In the genomic region with DNA sequence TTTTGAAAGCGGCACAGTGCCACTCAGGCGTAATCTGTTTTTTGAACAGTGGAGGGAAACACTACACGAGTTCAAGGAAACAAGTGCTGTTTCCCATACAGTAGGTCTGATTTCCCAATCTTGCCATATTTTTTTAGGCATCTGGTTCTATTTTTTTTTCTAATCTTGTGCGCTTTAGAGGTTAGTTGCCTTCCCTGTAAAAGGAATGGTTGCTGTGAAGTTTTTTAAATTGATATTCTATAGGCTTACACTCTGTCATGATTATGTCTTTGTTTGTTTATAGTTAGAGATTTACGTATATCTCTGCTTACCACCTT, we compare ENCODE assay signal across 8 cellular contexts. TPM values are rescaled to one million over a fixed set of nuclear protein-coding genes. Genes with fewer than 3 reads are reported as not detected.
DNase-seq lines count a peak whose midpoint lies in the region; ATAC-seq, FAIRE-seq and TF ChIP-seq lines count a peak whose summit lies in the region.

No MANE protein-coding gene starts in this region.

- BruUV-seq in Panc1 (replicated peaks; lab: Mats Ljungman, UMichigan): no TSS peak

- POLR2A ChIA-PET in CD8-positive, alpha-beta memory T cell (lab: Charles Lee): interaction anchor here (0.8 to 2.1 kb wide), 9 partner anchors 63 to 282 kb away, joined by 3 to 11 read pairs (median 5); a partner anchor contains a TSS
- POLR2A ChIA-PET in Panc1 (lab: Charles Lee): interaction anchor here (0.6 kb wide), 2 partner anchors 53 to 844 kb away, joined by 3 to 4 read pairs; no protein-coding TSS in a partner anchor

- no peaks in the 10 kb centered on the region for H3K27me3 ChIP-seq in CD8-positive, alpha-beta memory T cell (ENCODE audit: insufficient read depth, low read length, poor library complexity, severe bottlenecking)
- H3K27me3 ChIP-seq in Panc1 (ENCODE audit: control insufficient read depth, insufficient read depth, low read length) (no peaks in the 10 kb centered on the region), esophagus muscularis mucosa (no peaks in the 10 kb centered on the region), pancreas (no peaks in the 10 kb centered on the region)

- in situ Hi-C loops in Panc1 (cut with HindIII; ENCODE audit: low pct_unique_long_range_greater_than_20kb, low sequenced_read_pairs): no loop called here

- H3K9me3 ChIP-seq in CD8-positive, alpha-beta memory T cell (ENCODE audit: low read length): no peaks in the 10 kb centered on the region
- H3K9me3 ChIP-seq in Panc1 (ENCODE audit: control insufficient read depth, insufficient read depth, low read depth, low read length) (no peaks in the 10 kb centered on the region), esophagus muscularis mucosa (no peaks in the 10 kb centered on the region), pancreas (no peaks in the 10 kb centered on the region)

- peaks cover 0 to 2% of the 10 kb centered on the region in 2 donors for H3K27me3 Mint-ChIP-seq in CD8-positive, alpha-beta memory T cell

- no peak for DNase-seq in CD8-positive, alpha-beta memory T cell
- DNase-seq in Panc1 (ENCODE audit: low read depth, low spot score) (no peak), esophagus muscularis mucosa (ENCODE audit: extremely low spot score) (no peak), pancreas (no peak), foreskin melanocyte (no peak)
- DNase-seq in stimulated activated CD4-positive, alpha-beta T cell treated with anti-CD3 and anti-CD28 coated beads, Interleukin-15, amount 100 ng/mL, for 24 hours: no peak

- intact Hi-C loops in Panc1 (cut with micrococcal nuclease; ENCODE audit: unreplicated experiment) (no loop called here), esophagus muscularis mucosa (cut with DNase I) (loop anchor here (5.0 kb wide), 1 partner anchor 102 kb away; a partner anchor contains a TSS), pancreas (cut with DNase I) (no loop called here)

- ATAC-seq in Panc1 (no peak), pancreas (no peak), GM18517 (IDR thresholded peaks at IDR 0.05; ENCODE audit: unreplicated experiment) (no peak), GM18867 (IDR thresholded peaks at IDR 0.05; ENCODE audit: unreplicated experiment) (no peak)

- H3K4me1 ChIP-seq in CD8-positive, alpha-beta memory T cell (ENCODE audit: insufficient read depth, low read length): peaks cover 21% of the 10 kb centered on the region
- H3K4me1 ChIP-seq in Panc1 (ENCODE audit: control insufficient read depth, insufficient read depth, low read length) (peaks cover 12% of the 10 kb centered on the region), esophagus muscularis mucosa (peaks cover 22 to 51% (median 32%) of the 10 kb centered on the region in 4 donors), pancreas (peaks cover 0 to 17% (median 0%) of the 10 kb centered on the region in 3 donors)

- H3K4me1 Mint-ChIP-seq in CD8-positive, alpha-beta memory T cell: peaks cover 33 to 52% (median 40%) of the 10 kb centered on the region in 3 donors

- CTCF ChIA-PET in CD8-positive, alpha-beta memory T cell (lab: Charles Lee): interaction anchor here (0.8 to 3.0 kb wide), 2 partner anchors 64 to 92 kb away, joined by 3 to 8 read pairs; a partner anchor contains a TSS
- CTCF ChIA-PET in Panc1 (lab: Charles Lee): no interaction called here

- no peak for FAIRE-seq in pancreas (lab: Jason Lieb, UNC)

- peak overlapping the region; percentile 94 to 98 (median 96) for H3K27ac Mint-ChIP-seq in CD8-positive, alpha-beta memory T cell

- H3K9me3 Mint-ChIP-seq in CD8-positive, alpha-beta memory T cell: no peaks in the 10 kb centered on the region

- no peak for TF ChIP-seq POLR2A in esophagus muscularis mucosa (IDR thresholded peaks at IDR 0.05; ENCODE audit: low read depth)

- WGBS in esophagus muscularis mucosa: 0% methylated on average over 5 of the region's 5 CpGs
- WGBS in pancreas, 2 donors: 0 to 1% methylated on average over 5 of the region's 5 CpGs

- TF ChIP-seq CTCF in Panc1 (IDR thresholded peaks at IDR 0.05) (no peak), esophagus muscularis mucosa (IDR thresholded peaks at IDR 0.05) (no peak), pancreas (IDR thresholded peaks at IDR 0.05) (no peak)

- H3K36me3 Mint-ChIP-seq in CD8-positive, alpha-beta memory T cell: peaks cover 0 to 14% (median 0%) of the 10 kb centered on the region in 3 donors

- no peaks in the 10 kb centered on the region for H3K36me3 ChIP-seq in CD8-positive, alpha-beta memory T cell (ENCODE audit: insufficient read depth, low read length)
- H3K36me3 ChIP-seq in Panc1 (ENCODE audit: control insufficient read depth, insufficient read depth, low read length) (peaks cover 2% of the 10 kb centered on the region; the same call in 1 of the 2 replicates), esophagus muscularis mucosa (no peaks in the 10 kb centered on the region), pancreas (no peaks in the 10 kb centered on the region)

- TF ChIP-seq EP300 in esophagus muscularis mucosa (IDR thresholded peaks at IDR 0.05): no peak

- peak overlapping the region; percentile 95 for H3K4me3 ChIP-seq in CD8-positive, alpha-beta memory T cell (ENCODE audit: low read length)
- peak overlapping the region; percentile 89 to 98 for H3K4me3 ChIP-seq in Panc1 (ENCODE audit: low read depth in 2 of 2, low read length in 2 of 2)
- H3K4me3 ChIP-seq in esophagus muscularis mucosa: peak overlapping the region; percentile 90 to 100 (median 92)
- peak overlapping the region; percentile 87 to 99 (median 95) for H3K4me3 ChIP-seq in pancreas

- peak overlapping the region; percentile 60 for H3K27ac ChIP-seq in CD8-positive, alpha-beta memory T cell (ENCODE audit: low read depth, low read length)
- H3K27ac ChIP-seq in Panc1 (ENCODE audit: low read length) (peak overlapping the region; percentile 67; the same call in 1 of the 2 replicates), esophagus muscularis mucosa (replicated peaks in 1 of 4) (peak overlapping the region; percentile 88 to 97 (median 94)), pancreas (peak overlapping the region; percentile 79 to 92 (median 89))

- peak overlapping the region; percentile 93 to 100 (median 99) for H3K4me3 Mint-ChIP-seq in CD8-positive, alpha-beta memory T cell

RNA-seq across cellular contexts. Expression of a gene that starts 1.2 kb away (rescaled TPM):
- 100 to 1,000 TPM; 212 to 219 TPM for total RNA-seq in CD8-positive, alpha-beta memory T cell
- polyA plus RNA-seq in CD8-positive, alpha-beta memory T cell: 79.9 TPM
- total RNA-seq in Panc1 (2021; ENCODE audit: unreplicated experiment) (193 TPM), esophagus muscularis mucosa (10 to 100 TPM; 51.4 to 60.6 (median 53.5) TPM), pancreas (10 to 100 TPM; 14.5 to 29.5 (median 21.7) TPM)
- 147 TPM for polyA plus RNA-seq in Panc1 (2012; ENCODE audit: insufficient read length)
- 100 to 1,000 TPM in 1 of 2 donors, 10 to 100 TPM in 1; 55.6 to 113 TPM for polyA plus RNA-seq in pancreas

RNA-seq across cellular contexts. Expression of a gene that starts 34.4 kb away (rescaled TPM):
- 100 to 1,000 TPM; 204 to 217 TPM for total RNA-seq in CD8-positive, alpha-beta memory T cell
- polyA plus RNA-seq in CD8-positive, alpha-beta memory T cell: 98.3 TPM
- 142 TPM for total RNA-seq in Panc1 (2021; ENCODE audit: unreplicated experiment)
- polyA plus RNA-seq in Panc1 (2012; ENCODE audit: insufficient read length): 132 TPM
- 10 to 100 TPM; 45.6 to 64.0 (median 51.0) TPM for total RNA-seq in esophagus muscularis mucosa
- 100 to 1,000 TPM in 3 of 6 donors, 10 to 100 TPM in 3; 77.6 to 127 (median 110) TPM for total RNA-seq in pancreas
- 100 to 1,000 TPM; 133 to 138 TPM for polyA plus RNA-seq in pancreas

RNA-seq across cellular contexts. Expression of a gene that starts 38.8 kb away (rescaled TPM):
- 1 to 10 TPM; 1.4 TPM for total RNA-seq in CD8-positive, alpha-beta memory T cell
- 0.13 TPM for polyA plus RNA-seq in CD8-positive, alpha-beta memory T cell
- total RNA-seq in Panc1 (2021; ENCODE audit: unreplicated experiment) (2.2 TPM), esophagus muscularis mucosa (1 to 10 TPM in 1 of 4 donors, under 1 TPM in 3; 0.66 to 1.0 (median 0.90) TPM), pancreas (1 to 10 TPM in 3 of 6 donors, under 1 TPM in 3; 0.64 to 1.6 (median 1.1) TPM)
- polyA plus RNA-seq in Panc1 (2012; ENCODE audit: insufficient read length): 1.1 TPM
- polyA plus RNA-seq in pancreas: 1 to 10 TPM; 2.1 to 2.3 TPM
